13 cellular contexts compared by ENCODE assay signal in the genomic region with DNA sequence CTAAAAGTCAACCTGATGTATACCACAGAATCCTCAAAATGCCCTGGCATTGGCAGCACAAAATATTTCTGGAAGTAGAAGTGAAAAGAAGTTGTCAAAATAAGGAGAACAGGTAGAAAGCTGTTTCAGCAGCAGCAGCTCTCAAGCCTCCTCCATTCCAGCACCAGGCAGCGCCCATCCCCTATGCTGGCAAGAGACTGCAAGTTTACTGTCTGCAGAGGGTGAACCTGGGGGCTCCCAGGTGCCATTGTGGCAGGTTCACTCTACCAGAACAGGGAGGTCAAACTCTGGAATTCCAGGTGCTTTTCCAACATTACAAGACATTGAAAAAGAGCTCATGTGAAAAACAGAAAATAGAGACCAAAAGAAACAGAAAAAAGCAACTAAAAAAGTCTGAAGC.
A peak's percentile ranks its signal among the peaks of the same experiment; 100 is the strongest.
DNase-seq lines count a peak whose midpoint lies in the region; ATAC-seq, FAIRE-seq and TF ChIP-seq lines count a peak whose summit lies in the region.
"Had no signal": no experiment of that assay in that cellular context is flagged by ENCODE, and none has a peak within 500 bp of the region (broad histone marks: within the 10 kb centered on the region; RNA-seq: fewer than 3 reads in every experiment).

No MANE protein-coding gene starts in this region.

- ATAC-seq in right cardiac atrium (no peak), left ventricle myocardium superior (no peak), psoas muscle (no peak), upper lobe of right lung (no peak), HG03342 (IDR thresholded peaks at IDR 0.05; ENCODE audit: unreplicated experiment) (no peak)
- ATAC-seq: A549 had no signal

- intact Hi-C loops in right cardiac atrium (cut with DNase I) (no loop called here), left ventricle myocardium superior (cut with micrococcal nuclease) (no loop called here), esophagus muscularis mucosa (cut with DNase I) (no loop called here), psoas muscle (cut with DNase I) (no loop called here), upper lobe of right lung (cut with DNase I) (no loop called here)

- H3K27me3 ChIP-seq in right cardiac atrium (ENCODE audit: control insufficient read depth, insufficient read depth) (no peaks in the 10 kb centered on the region), esophagus muscularis mucosa (no peaks in the 10 kb centered on the region), psoas muscle (ENCODE audit: insufficient read depth in 3 of 3, low read length in 2 of 3) (no peaks in the 10 kb centered on the region), upper lobe of right lung (no peaks in the 10 kb centered on the region), small intestine (ENCODE audit: control insufficient read depth in 2 of 2, insufficient read depth in 2 of 2, low read length in 2 of 2) (no peaks in the 10 kb centered on the region)

- H3K9me3 ChIP-seq in right cardiac atrium (ENCODE audit: control insufficient read depth, low read length) (no peaks in the 10 kb centered on the region), esophagus muscularis mucosa (peaks cover 0 to 8% (median 0%) of the 10 kb centered on the region in 4 donors), psoas muscle (no peaks in the 10 kb centered on the region), upper lobe of right lung (no peaks in the 10 kb centered on the region), small intestine (ENCODE audit: control insufficient read depth, low read depth) (no peaks in the 10 kb centered on the region)
- H3K9me3 ChIP-seq: A549, HAP-1 had no signal

- TF ChIP-seq EP300 in esophagus muscularis mucosa (IDR thresholded peaks at IDR 0.05), result no peak

- H3K4me3 ChIP-seq in right cardiac atrium (ENCODE audit: low read length), result no peak overlapping the region
- no peak overlapping the region for H3K4me3 ChIP-seq in esophagus muscularis mucosa
- H3K4me3 ChIP-seq in psoas muscle, result no peak overlapping the region
- H3K4me3 ChIP-seq in upper lobe of right lung, result no peak overlapping the region
- no peak overlapping the region for H3K4me3 ChIP-seq in small intestine (ENCODE audit: low read depth in 1 of 2, low read length in 2 of 2)
- H3K4me3 ChIP-seq: A549, HAP-1 had no signal

- WGBS in right cardiac atrium, result 92% methylated on average over 1 of the region's 1 CpG
- WGBS in esophagus muscularis mucosa, result 88% methylated on average over 1 of the region's 1 CpG
- WGBS in psoas muscle, 3 donors, result 86 to 94% (median 92%) methylated on average over 1 of the region's 1 CpG
- WGBS in small intestine, 3 donors, result 60 to 89% (median 71%) methylated on average over 1 of the region's 1 CpG

- no peak for TF ChIP-seq POLR2A in esophagus muscularis mucosa (IDR thresholded peaks at IDR 0.05; ENCODE audit: low read depth)

- DNase-seq in right cardiac atrium (no peak), left ventricle myocardium superior (no peak), esophagus muscularis mucosa (ENCODE audit: extremely low spot score) (no peak), psoas muscle (no peak), upper lobe of right lung (no peak), small intestine (no peak)
- DNase-seq in effector CD4-positive, alpha-beta T cell, result no peak
- DNase-seq: CD4-positive, CD25-positive, alpha-beta regulatory T cell; GF-D8 had no signal

- H3K36me3 ChIP-seq in esophagus muscularis mucosa (no peaks in the 10 kb centered on the region), psoas muscle (ENCODE audit: insufficient read depth in 1 of 2, low read depth in 1 of 2) (no peaks in the 10 kb centered on the region), upper lobe of right lung (no peaks in the 10 kb centered on the region), small intestine (ENCODE audit: control insufficient read depth in 2 of 2, insufficient read depth in 2 of 2, low read length in 2 of 2) (no peaks in the 10 kb centered on the region)
- H3K36me3 ChIP-seq: HAP-1 had no signal

- H3K4me1 ChIP-seq in right cardiac atrium (ENCODE audit: control insufficient read depth, insufficient read depth, low read length) (peaks cover 21% of the 10 kb centered on the region), esophagus muscularis mucosa (peaks cover 0 to 69% (median 46%) of the 10 kb centered on the region in 4 donors), psoas muscle (no peaks in the 10 kb centered on the region), upper lobe of right lung (peaks cover 16% of the 10 kb centered on the region), small intestine (ENCODE audit: control insufficient read depth in 2 of 2, insufficient read depth in 1 of 2, low read depth in 1 of 2, low read length in 1 of 2) (peaks cover 0 to 2% of the 10 kb centered on the region in 2 donors)
- H3K4me1 ChIP-seq: A549, HAP-1 had no signal

- no peak for TF ChIP-seq CTCF in esophagus muscularis mucosa (IDR thresholded peaks at IDR 0.05)
- no peak for TF ChIP-seq CTCF in psoas muscle (IDR thresholded peaks at IDR 0.05)
- no peak for TF ChIP-seq CTCF in upper lobe of right lung (IDR thresholded peaks at IDR 0.05)

- FAIRE-seq in small intestine (lab: Jason Lieb, UNC), result no peak
- FAIRE-seq: A549, H1 had no signal

- H3K27ac ChIP-seq in right cardiac atrium (ENCODE audit: low read length), result peak overlapping the region; percentile 59
- H3K27ac ChIP-seq in esophagus muscularis mucosa (replicated peaks in 1 of 4), result peak overlapping the region in 3 of 4 donors; percentile 25 to 60 (median 37)
- peak overlapping the region; percentile 30 for H3K27ac ChIP-seq in psoas muscle
- H3K27ac ChIP-seq in upper lobe of right lung, result peak overlapping the region; percentile 26
- peak overlapping the region in 1 of 2 donors; percentile 79 for H3K27ac ChIP-seq in small intestine (ENCODE audit: low read depth in 1 of 2, low read length in 1 of 2)
- H3K27ac ChIP-seq: A549 had no signal
